20 cellular contexts compared by ENCODE assay signal in the genomic region with DNA sequence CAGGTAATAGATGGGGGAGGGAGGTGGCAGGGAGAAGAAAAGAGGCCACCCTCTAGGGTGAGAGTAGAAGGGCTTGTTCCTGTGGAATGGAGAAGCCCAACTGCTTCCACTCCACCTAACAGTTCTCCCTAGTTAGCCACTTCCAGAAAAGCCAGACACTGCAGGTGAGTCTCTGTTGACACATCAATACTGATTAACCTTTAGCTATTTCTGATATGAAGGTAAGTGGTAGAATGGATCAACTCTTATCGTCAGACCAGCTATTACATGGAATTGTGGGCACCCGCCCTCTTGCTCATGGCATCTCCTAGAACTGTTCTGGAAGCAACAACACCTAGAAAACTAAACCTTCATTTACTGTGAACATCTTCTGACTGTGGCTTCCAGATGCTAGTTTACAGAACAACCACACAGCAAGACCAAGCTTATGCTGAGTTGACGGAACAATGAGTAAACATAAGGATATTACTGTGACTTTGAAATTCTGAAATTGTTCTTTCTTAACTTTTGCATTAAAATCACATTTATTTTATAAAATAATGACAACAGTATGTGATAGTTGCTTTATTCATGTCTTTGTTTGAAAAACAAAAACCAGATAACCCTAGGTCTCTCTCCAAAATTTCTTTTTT. TPM values are rescaled to one million over a fixed set of nuclear protein-coding genes. Genes with fewer than 3 reads are reported as not detected.
A peak's percentile ranks its signal among the peaks of the same experiment; 100 is the strongest.
DNase-seq lines count a peak whose midpoint lies in the region; ATAC-seq and TF ChIP-seq lines count a peak whose summit lies in the region.
"Had no signal": no experiment of that assay in that cellular context is flagged by ENCODE, and none has a peak within 500 bp of the region (broad histone marks: within the 10 kb centered on the region; RNA-seq: fewer than 3 reads in every experiment).

No MANE protein-coding gene starts in this region.

- 0 out of 2 replicates have a peak overlapping the region, but pooled peaks have one; percentile 4 for H2AFZ ChIP-seq in Loucy (ENCODE audit: low read length)
- no peak overlapping the region for H2AFZ ChIP-seq in trophoblast cell (ENCODE audit: insufficient read depth, low read length, poor library complexity)
- H2AFZ ChIP-seq: GM23248 had no signal

- 58 to 61% methylated on average over 1 to 3 of the region's 3 CpGs for WGBS in transverse colon (ENCODE audit: low coverage in 1 of 2), 2 donors
- WGBS in trophoblast cell (ENCODE audit: extremely low coverage, insufficient coverage, insufficient read length), result no CpG with 5 or more reads among the region's 3 CpGs

- no peaks in the 10 kb centered on the region for H3K36me3 ChIP-seq in Loucy (ENCODE audit: insufficient read depth, low read length)
- H3K36me3 ChIP-seq in colonic mucosa, result no peaks in the 10 kb centered on the region
- peaks cover 36% of the 10 kb centered on the region for H3K36me3 ChIP-seq in lower lobe of right lung
- H3K36me3 ChIP-seq in transverse colon, result no peaks in the 10 kb centered on the region
- H3K36me3 ChIP-seq in trophoblast cell (ENCODE audit: control insufficient read depth in 1 of 2, insufficient read depth in 2 of 2, low read length in 2 of 2), result peaks cover 17 to 36% of the 10 kb centered on the region in 2 experiments
- H3K36me3 ChIP-seq: BLaER1 treated with 17β-estradiol and CSF1 and Interleukin-3, amounts not matched to agents 10 nM and 100 nM; HAP-1 had no signal

- no peak overlapping the region for H3K4me2 ChIP-seq in Loucy (ENCODE audit: low read depth, low read length, poor library complexity, severe bottlenecking)
- no peak overlapping the region for H3K4me2 ChIP-seq in trophoblast cell (ENCODE audit: low read length)
- H3K4me2 ChIP-seq: BLaER1 treated with 17β-estradiol and CSF1 and Interleukin-3, amounts not matched to agents 10 nM and 100 nM had no signal

- in situ Hi-C loops in transverse colon (cut with MboI; ENCODE audit: low pct_ligation_motif_present in 1 of 4, low pct_unique_long_range_greater_than_20kb in 1 of 4, low sequenced_read_pairs in 3 of 4), result no loop called here

- no peaks in the 10 kb centered on the region for H3K27me3 ChIP-seq in Loucy (ENCODE audit: insufficient read depth, low read length, poor library complexity, severe bottlenecking)
- H3K27me3 ChIP-seq in colonic mucosa, result no peaks in the 10 kb centered on the region
- no peaks in the 10 kb centered on the region for H3K27me3 ChIP-seq in lower lobe of right lung (ENCODE audit: low read depth)
- H3K27me3 ChIP-seq in transverse colon, result no peaks in the 10 kb centered on the region
- H3K27me3 ChIP-seq in trophoblast cell (ENCODE audit: insufficient read depth, low read length), result no peaks in the 10 kb centered on the region
- H3K27me3 ChIP-seq: BLaER1 treated with 17β-estradiol and CSF1 and Interleukin-3, amounts not matched to agents 10 nM and 100 nM had no signal

- H2AK5ac ChIP-seq in trophoblast cell (ENCODE audit: low read length), result no peak overlapping the region

- no peak overlapping the region for H2BK12ac ChIP-seq in trophoblast cell (ENCODE audit: low read length)

- H3K23ac ChIP-seq in trophoblast cell (ENCODE audit: low read length), result no peak overlapping the region

- H3F3A ChIP-seq in Loucy (ENCODE audit: low read depth), result no peaks in the 10 kb centered on the region

- H3K9me2 ChIP-seq in Loucy (replicated peaks; ENCODE audit: low read depth, low read length), result no peaks in the 10 kb centered on the region

- H4K91ac ChIP-seq in trophoblast cell (ENCODE audit: low read depth, low read length), result no peak overlapping the region

- H3K9ac ChIP-seq in Loucy (ENCODE audit: low read depth, low read length, poor library complexity, severe bottlenecking) (no peak overlapping the region), colonic mucosa (ENCODE audit: low read depth in 2 of 2, low read length in 2 of 2) (no peak overlapping the region), trophoblast cell (ENCODE audit: low read length) (no peak overlapping the region)
- H3K9ac ChIP-seq: BLaER1 treated with 17β-estradiol and CSF1 and Interleukin-3, amounts not matched to agents 10 nM and 100 nM; GM23248 had no signal

- no peaks in the 10 kb centered on the region for H4K20me1 ChIP-seq in Loucy (ENCODE audit: insufficient read depth, low read length, poor library complexity, severe bottlenecking)
- H4K20me1 ChIP-seq: BLaER1 treated with 17β-estradiol and CSF1 and Interleukin-3, amounts not matched to agents 10 nM and 100 nM had no signal

- H3K9me3 ChIP-seq in Loucy (ENCODE audit: insufficient read depth, low read depth, low read length) (no peaks in the 10 kb centered on the region), colonic mucosa (no peaks in the 10 kb centered on the region), lower lobe of right lung (no peaks in the 10 kb centered on the region), transverse colon (no peaks in the 10 kb centered on the region), trophoblast cell (ENCODE audit: insufficient read depth, low read depth, low read length) (peaks cover 2% of the 10 kb centered on the region)
- H3K9me3 ChIP-seq: HAP-1 had no signal

- H2BK120ac ChIP-seq in trophoblast cell (ENCODE audit: insufficient read depth, low read length, poor library complexity), result no peak overlapping the region

- TF ChIP-seq POLR2A in transverse colon (IDR thresholded peaks at IDR 0.05), result no peak

- H3K18ac ChIP-seq in trophoblast cell (ENCODE audit: low read length), result no peak overlapping the region

- intact Hi-C loops in colonic mucosa (cut with DNase I) (no loop called here), lower lobe of right lung (cut with DNase I) (no loop called here), transverse colon (cut with DNase I; ENCODE audit: low total_unique reads) (no loop called here)

- DNase-seq in colonic mucosa, result peak; percentile 45
- DNase-seq in lower lobe of right lung, result no peak
- DNase-seq in transverse colon, result peak; percentile 43
- DNase-seq in trophoblast cell, result no peak
- DNase-seq in NK-92 treated with Interleukin-12 subunit alpha and Interleukin-12 subunit beta, amount 100 ng/mL, for 24 hours (lab: John Stamatoyannopoulos, UW), result no peak
- DNase-seq: CD8-positive, alpha-beta memory T cell; GDM1; GM23248; MV-4-11; NCI-H1694 treated with DMSO at 0.1 percent for 48 hours; NCI-H2107; NCI-H510A treated with DMSO at 0.1 percent for 48 hours; NCI-H774; RPMI8226; SIG-M5 had no signal

- no peak for TF ChIP-seq EP300 in transverse colon (IDR thresholded peaks at IDR 0.05; ENCODE audit: low read depth)

- H3K27ac ChIP-seq in colonic mucosa, result peak overlapping the region; percentile 32
- no peak overlapping the region for H3K27ac ChIP-seq in lower lobe of right lung
- peak overlapping the region; percentile 16 to 53 (median 32) for H3K27ac ChIP-seq in transverse colon
- H3K27ac ChIP-seq in trophoblast cell (ENCODE audit: low read depth, low read length), result no peak overlapping the region
- H3K27ac ChIP-seq: BLaER1 treated with 17β-estradiol and CSF1 and Interleukin-3, amounts not matched to agents 10 nM and 100 nM; GM23248 had no signal

- H2BK5ac ChIP-seq in trophoblast cell (ENCODE audit: low read depth, low read length, poor library complexity), result no peak overlapping the region

- TF ChIP-seq CTCF in Loucy (conservative IDR thresholded peaks at IDR 0.05; ENCODE audit: low read length) (no peak), colonic mucosa (IDR thresholded peaks at IDR 0.05) (no peak), lower lobe of right lung (IDR thresholded peaks at IDR 0.05) (no peak), transverse colon (IDR thresholded peaks at IDR 0.05) (no peak)

- H3K4me1 ChIP-seq in Loucy (ENCODE audit: insufficient read depth, low read length, poor library complexity, severe bottlenecking) (peaks cover 26% of the 10 kb centered on the region), colonic mucosa (peaks cover 7% of the 10 kb centered on the region), lower lobe of right lung (no peaks in the 10 kb centered on the region), transverse colon (peaks cover 0 to 29% (median 5%) of the 10 kb centered on the region in 4 donors), trophoblast cell (ENCODE audit: control insufficient read depth in 1 of 2, insufficient read depth in 2 of 2, low read length in 2 of 2) (no peaks in the 10 kb centered on the region)
- H3K4me1 ChIP-seq: HAP-1 had no signal

- H3K4ac ChIP-seq in trophoblast cell (ENCODE audit: low read depth, low read length), result no peak overlapping the region

- no peaks in the 10 kb centered on the region for H3K79me2 ChIP-seq in Loucy (ENCODE audit: insufficient read depth, low read length)
- H3K79me2 ChIP-seq in trophoblast cell (ENCODE audit: control insufficient read depth, insufficient read depth, low read length, poor library complexity), result no peaks in the 10 kb centered on the region

- ATAC-seq in lower lobe of right lung (peak; percentile 32 to 37), GM18909 (IDR thresholded peaks at IDR 0.05; ENCODE audit: poor library complexity, unreplicated experiment) (no peak)
- ATAC-seq: SK-N-SH treated with all-trans-retinoic acid at 6 μM for 48 hours had no signal

- H3K14ac ChIP-seq in trophoblast cell (ENCODE audit: low read length), result no peak overlapping the region

- no peaks in the 10 kb centered on the region for H3K79me1 ChIP-seq in trophoblast cell (ENCODE audit: low read length)

- no peak overlapping the region for H4K8ac ChIP-seq in trophoblast cell (ENCODE audit: low read depth, low read length)

- H3K4me3 ChIP-seq in Loucy (ENCODE audit: low read length, poor library complexity, severe bottlenecking) (no peak overlapping the region), colonic mucosa (no peak overlapping the region), lower lobe of right lung (no peak overlapping the region), transverse colon (no peak overlapping the region), trophoblast cell (ENCODE audit: low read depth, low read length) (no peak overlapping the region)
- H3K4me3 ChIP-seq: BLaER1 treated with 17β-estradiol and CSF1 and Interleukin-3, amounts not matched to agents 10 nM and 100 nM; GM23248; HAP-1 had no signal

- no peak overlapping the region for H4K12ac ChIP-seq in trophoblast cell (ENCODE audit: low read depth, low read length)

RNA-seq across cellular contexts. Expression of gene ANXA3, which starts 44.7 kb away (rescaled TPM):
- total RNA-seq in colonic mucosa, result 10 to 100 TPM; 58.9 to 59.2 TPM
- total RNA-seq in lower lobe of right lung, result 148 TPM
- total RNA-seq in transverse colon, result 10 to 100 TPM; 14.2 to 49.6 (median 30.4) TPM
- polyA plus RNA-seq in trophoblast cell (2013), result 245 and 254 TPM in 2 replicates
- total RNA-seq: CD8-positive, alpha-beta memory T cell had no signal
- polyA plus RNA-seq: CD8-positive, alpha-beta memory T cell had no signal

Comparison
In these comparisons a context has a peak if more than half of its experiments do, and no peak if none do; other contexts are left out.
1. DNase-seq: peak in colonic mucosa (single experiment) and transverse colon (single experiment); none in lower lobe of right lung (single experiment), trophoblast cell (0 of 2) and NK-92 treated with Interleukin-12 subunit alpha and Interleukin-12 subunit beta, amount 100 ng/mL, for 24 hours (single experiment).
2. H3K27ac ChIP-seq: peak in colonic mucosa (single experiment) and transverse colon (4 of 4); none in lower lobe of right lung (single experiment) and trophoblast cell (single experiment).